22 cellular contexts compared by ENCODE assay signal in the genomic region with DNA sequence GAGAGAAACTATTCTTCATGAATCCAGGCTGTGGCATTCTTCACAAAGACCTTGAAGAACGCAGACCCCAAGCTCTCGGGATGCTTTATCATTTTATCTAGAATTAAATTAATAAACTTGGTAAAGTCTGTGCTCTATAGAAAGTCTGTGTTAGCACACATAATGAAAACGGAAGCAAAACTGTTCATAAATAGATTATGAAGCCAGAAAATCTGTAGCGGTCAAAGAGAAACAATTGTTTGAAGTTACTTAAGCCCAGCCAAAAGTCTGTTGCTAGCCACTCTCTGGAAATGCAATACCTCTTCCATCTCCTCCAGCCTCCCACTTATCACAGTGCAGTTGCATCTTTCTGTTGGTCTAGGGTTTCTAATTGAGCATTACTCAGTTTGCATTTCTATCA.
"Had no signal": no experiment of that assay in that cellular context is flagged by ENCODE, and none has a peak within 500 bp of the region (broad histone marks: within the 10 kb centered on the region; RNA-seq: fewer than 3 reads in every experiment).

No MANE protein-coding gene starts in this region.

- H3K4me3 Mint-ChIP-seq: activated CD4-positive, alpha-beta memory T cell treated with anti-CD3 and anti-CD28 coated beads for 36 hours; activated naive CD4-positive, alpha-beta T cell treated with anti-CD3 and anti-CD28 coated beads, Interleukin-2, amount 10 ng/mL, durations not matched to agents 7 days and 5 days; nephron progenitor cell had no signal

- ATAC-seq: gastroesophageal sphincter, mucosa of descending colon, pancreas, psoas muscle, upper lobe of right lung had no signal

- H3K27me3 Mint-ChIP-seq: activated CD4-positive, alpha-beta memory T cell treated with anti-CD3 and anti-CD28 coated beads for 36 hours; activated naive CD4-positive, alpha-beta T cell treated with anti-CD3 and anti-CD28 coated beads, Interleukin-2, amount 10 ng/mL, durations not matched to agents 7 days and 5 days had no signal

- H3K4me1 ChIP-seq: gastroesophageal sphincter, pancreas, psoas muscle, right atrium auricular region, spleen, thyroid gland, upper lobe of right lung had no signal

- H3K36me3 ChIP-seq: cardiac muscle cell, gastroesophageal sphincter, pancreas, right atrium auricular region, spleen, thyroid gland, upper lobe of right lung had no signal

- H3K4me1 Mint-ChIP-seq: activated naive CD4-positive, alpha-beta T cell treated with anti-CD3 and anti-CD28 coated beads, Interleukin-2, amount 10 ng/mL, durations not matched to agents 7 days and 5 days; nephron progenitor cell had no signal

- H3K27ac ChIP-seq: cardiac muscle cell, epithelial cell of prostate, gastroesophageal sphincter, pancreas, psoas muscle, right atrium auricular region, spleen, thyroid gland, upper lobe of right lung had no signal

- DNase-seq: activated CD4-positive, alpha-beta memory T cell treated with anti-CD3 and anti-CD28 coated beads for 36 hours; activated CD4-positive, alpha-beta T cell treated with anti-CD3 and anti-CD28 coated beads for 48 hours; activated effector memory CD4-positive, alpha-beta T cell treated with Interleukin-2 at 50 U/mL for 16 hours; activated naive CD4-positive, alpha-beta T cell treated with anti-CD3 and anti-CD28 coated beads, Interleukin-2, amount 10 ng/mL, durations not matched to agents 7 days and 5 days; activated T-cell treated with anti-CD3 and anti-CD28 coated beads, Interleukin-2, amount 50 U/mL, for 48 hours; head of caudate nucleus; hypothalamus; mesenchymal stem cell; mucosa of descending colon; nephron progenitor cell; pancreas; psoas muscle; spleen; stimulated activated CD4-positive, alpha-beta T cell treated with anti-CD3 and anti-CD28 coated beads, Interleukin-4, amount 100 ng/mL, for 24 hours; stimulated activated naive CD4-positive, alpha-beta T cell treated with Interleukin-2 at 50 U/mL for 16 hours; substantia nigra; thyroid gland; upper lobe of right lung had no signal

- H3K9me3 ChIP-seq: gastroesophageal sphincter, mucosa of descending colon, pancreas, right atrium auricular region, spleen, thyroid gland, upper lobe of right lung had no signal

- H3K27ac Mint-ChIP-seq: activated CD4-positive, alpha-beta memory T cell treated with anti-CD3 and anti-CD28 coated beads for 36 hours; activated naive CD4-positive, alpha-beta T cell treated with anti-CD3 and anti-CD28 coated beads, Interleukin-2, amount 10 ng/mL, durations not matched to agents 7 days and 5 days; nephron progenitor cell had no signal

- H3K4me3 ChIP-seq: cardiac muscle cell, gastroesophageal sphincter, mucosa of descending colon, pancreas, psoas muscle, right atrium auricular region, spleen, thyroid gland, upper lobe of right lung had no signal

- H3K27me3 ChIP-seq: cardiac muscle cell, gastroesophageal sphincter, pancreas, right atrium auricular region, spleen, thyroid gland, upper lobe of right lung had no signal

- H3K9me3 Mint-ChIP-seq: activated CD4-positive, alpha-beta memory T cell treated with anti-CD3 and anti-CD28 coated beads for 36 hours; activated naive CD4-positive, alpha-beta T cell treated with anti-CD3 and anti-CD28 coated beads, Interleukin-2, amount 10 ng/mL, durations not matched to agents 7 days and 5 days; nephron progenitor cell had no signal
